In the genomic region with DNA sequence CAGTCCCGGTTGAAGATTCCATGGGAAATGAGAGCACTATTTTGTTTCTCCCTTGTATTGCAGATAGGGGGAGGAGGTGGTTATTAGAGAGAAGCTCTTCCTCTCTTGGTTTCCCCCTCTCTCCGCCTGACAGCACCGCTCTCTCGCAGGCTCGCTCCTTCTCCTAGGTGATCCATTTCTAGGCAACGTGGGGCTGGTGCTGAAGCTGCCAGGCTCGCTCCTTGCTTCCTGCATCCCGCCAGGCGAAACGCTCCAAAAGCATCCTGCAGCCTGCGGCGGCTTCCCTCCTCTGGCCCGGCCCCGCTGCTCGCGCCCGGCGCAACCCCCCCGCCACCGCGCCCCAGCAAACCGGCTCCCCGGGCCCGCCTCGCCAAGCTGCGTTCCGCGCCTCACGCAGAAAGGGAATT, we compare ENCODE assay signal across 10 cellular contexts. TPM values are rescaled to one million over a fixed set of nuclear protein-coding genes. Genes with fewer than 3 reads are reported as not detected.
DNase-seq lines count a peak whose midpoint lies in the region; ATAC-seq and TF ChIP-seq lines count a peak whose summit lies in the region.
"Had no signal": no experiment of that assay in that cellular context is flagged by ENCODE, and none has a peak within 500 bp of the region (broad histone marks: within the 10 kb centered on the region; RNA-seq: fewer than 3 reads in every experiment).

Gene GRID2, plus strand, starts transcription at position 346 of the 407 bp plus-strand sequence.

- TF ChIP-seq CTCF in H9 (conservative IDR thresholded peaks at IDR 0.05) (peak; percentile 39; the same call in 2 of the 3 replicates), SK-N-SH (IDR thresholded peaks at IDR 0.05) (no peak), right atrium auricular region (IDR thresholded peaks at IDR 0.05) (peak in 1 of 2 donors; percentile 47), sigmoid colon (IDR thresholded peaks at IDR 0.05) (no peak)

- POLR2A ChIA-PET in SK-N-SH (lab: Yijun Ruan, JAX): no interaction called here

- H4K5ac ChIP-seq in H9 (ENCODE audit: insufficient read length, low read depth, low read length): no peak within 1 kb of the TSS

- H2BK5ac ChIP-seq in H9 (ENCODE audit: insufficient read length, low read length): no peak within 1 kb of the TSS

- peak within 1 kb of the TSS; percentile 83 to 99 for H3K4me3 Mint-ChIP-seq in H9
- H3K4me3 Mint-ChIP-seq in stimulated activated memory B cell treated with anti-CD40 and anti-IgM and Interleukin-4, amounts not matched to agents 10 μg/mL and 1 μg/mL and 100 μg/mL, for 72 hours: no peak within 1 kb of the TSS

- H2BK15ac ChIP-seq in H9 (ENCODE audit: low read depth, low read length): no peak within 1 kb of the TSS; the same call in 1 of the 2 replicates

- peak within 1 kb of the TSS; percentile 11 for H3K9ac ChIP-seq in H9 (ENCODE audit: extremely low read depth, insufficient read length, low read length)
- H3K9ac ChIP-seq in SK-N-SH: no peak within 1 kb of the TSS

- intact Hi-C loops in sigmoid colon (cut with DNase I): no loop called here

- H3K4me1 ChIP-seq in H9 (ENCODE audit: insufficient read depth, low read length) (peaks cover 4% of the 10 kb centered on the region; the same call in 1 of the 2 replicates), SK-N-SH (ENCODE audit: control insufficient read depth in 1 of 2, insufficient read depth in 2 of 2, low read depth in 1 of 2, low read length in 1 of 2) (peaks cover 0 to 24% of the 10 kb centered on the region in 2 experiments; a peak in 2 of 4 replicates), right atrium auricular region (peaks cover 0 to 24% of the 10 kb centered on the region in 2 donors), sigmoid colon (peaks cover 0 to 30% (median 26%) of the 10 kb centered on the region in 4 donors)

- no peak within 1 kb of the TSS for H2BK20ac ChIP-seq in H9 (ENCODE audit: low read depth, low read length, poor library complexity, severe bottlenecking)

- no CpG with 5 or more reads among the region's 29 CpGs for WGBS in H9 (ENCODE audit: extremely low coverage, insufficient read length, low lambda C conversion rate)
- WGBS in SK-N-SH (ENCODE audit: low lambda C conversion rate): 1% methylated on average over 26 of the region's 29 CpGs
- 2% methylated on average over 29 of the region's 29 CpGs for WGBS in sigmoid colon, 2 donors

- H3K9me3 ChIP-seq in H9 (ENCODE audit: control insufficient read depth, low read depth, low read length) (no peaks in the 10 kb centered on the region), SK-N-SH (no peaks in the 10 kb centered on the region), right atrium auricular region (no peaks in the 10 kb centered on the region), sigmoid colon (no peaks in the 10 kb centered on the region)

- TF ChIP-seq EP300 in SK-N-SH (IDR thresholded peaks at IDR 0.05; ENCODE audit: borderline replicate concordance in 1 of 2, low read depth in 1 of 2, low read length in 1 of 2) (no peak), sigmoid colon (IDR thresholded peaks at IDR 0.05) (no peak)

- H2AFZ ChIP-seq in H9 (ENCODE audit: low read length) (no peak within 1 kb of the TSS), SK-N-SH (ENCODE audit: low read depth) (peak within 1 kb of the TSS; percentile 69; the same call in 1 of the 2 replicates)

- H3K4me3 ChIP-seq in SK-N-SH (ENCODE audit: low read depth in 2 of 2, low read length in 1 of 2): peak within 1 kb of the TSS; percentile 49 to 65
- H3K4me3 ChIP-seq in right atrium auricular region: peak within 1 kb of the TSS; percentile 36 to 51
- peak within 1 kb of the TSS in 3 of 4 donors; percentile 4 to 39 (median 38) for H3K4me3 ChIP-seq in sigmoid colon

- peaks cover 44 to 52% of the 10 kb centered on the region in 2 experiments for H3K4me1 Mint-ChIP-seq in H9
- peaks cover 10% of the 10 kb centered on the region for H3K4me1 Mint-ChIP-seq in stimulated activated memory B cell treated with anti-CD40 and anti-IgM and Interleukin-4, amounts not matched to agents 10 μg/mL and 1 μg/mL and 100 μg/mL, for 72 hours

- H3K4ac ChIP-seq in H9 (ENCODE audit: low read depth, low read length): no peak within 1 kb of the TSS

- CTCF ChIA-PET in SK-N-SH (lab: Yijun Ruan, JAX): no interaction called here

- no peaks in the 10 kb centered on the region; the same call in 1 of the 2 replicates for H3K79me2 ChIP-seq in H9 (ENCODE audit: insufficient read depth, low read length)
- H3K79me2 ChIP-seq in SK-N-SH (ENCODE audit: insufficient read depth): no peaks in the 10 kb centered on the region

- no peaks in the 10 kb centered on the region for H3K79me1 ChIP-seq in H9 (ENCODE audit: insufficient read depth, low read depth, low read length, poor library complexity, severe bottlenecking)

- no peak for ATAC-seq in HG03108 (IDR thresholded peaks at IDR 0.05; ENCODE audit: unreplicated experiment)
- no peak for ATAC-seq in stimulated activated memory B cell treated with anti-CD40 and anti-IgM and Interleukin-4, amounts not matched to agents 10 μg/mL and 1 μg/mL and 100 μg/mL, for 72 hours
- ATAC-seq: stimulated activated naive CD8-positive, alpha-beta T cell treated with anti-CD3 and anti-CD28 coated beads, Interleukin-15, Interleukin-2, amounts not matched to agents 100 U/mL and 50 U/mL, for 24 hours had no signal

- no peak within 1 kb of the TSS for H3K27ac ChIP-seq in H9 (ENCODE audit: insufficient read length, low read depth, low read length)
- H3K27ac ChIP-seq in SK-N-SH (ENCODE audit: low read depth in 2 of 2, low read length in 1 of 2): no peak within 1 kb of the TSS
- no peak within 1 kb of the TSS for H3K27ac ChIP-seq in right atrium auricular region
- H3K27ac ChIP-seq in sigmoid colon: no peak within 1 kb of the TSS

- H3K18ac ChIP-seq in H9 (ENCODE audit: insufficient read length, low read depth, low read length): no peak within 1 kb of the TSS

- H2BK120ac ChIP-seq in H9 (ENCODE audit: low read depth, low read length, poor library complexity, severe bottlenecking): no peak within 1 kb of the TSS

- H3K36me3 ChIP-seq in SK-N-SH (replicated peaks in 1 of 2; ENCODE audit: control insufficient read depth in 1 of 2, insufficient read depth in 2 of 2, low read length in 1 of 2) (no peaks in the 10 kb centered on the region), right atrium auricular region (no peaks in the 10 kb centered on the region), sigmoid colon (no peaks in the 10 kb centered on the region)

- H3K56ac ChIP-seq in H9 (ENCODE audit: insufficient read length, low read depth, low read length): no peak within 1 kb of the TSS

- no peak within 1 kb of the TSS for H4K8ac ChIP-seq in H9 (replicated peaks; ENCODE audit: insufficient read length, low read depth, low read length)

- H3K27me3 ChIP-seq in H9 (ENCODE audit: insufficient read depth, low read length) (no peaks in the 10 kb centered on the region), SK-N-SH (ENCODE audit: insufficient read depth) (peaks cover 24% of the 10 kb centered on the region), right atrium auricular region (no peaks in the 10 kb centered on the region), sigmoid colon (peaks cover 27 to 81% (median 31%) of the 10 kb centered on the region in 3 donors)

- TF ChIP-seq RAD21 in SK-N-SH (IDR thresholded peaks at IDR 0.05; ENCODE audit: low read length): no peak

- H3K9me2 ChIP-seq in SK-N-SH: no peaks in the 10 kb centered on the region

- H2BK12ac ChIP-seq in H9 (ENCODE audit: insufficient read length, low read depth, low read length): no peak within 1 kb of the TSS

- H3K4me2 ChIP-seq in H9 (ENCODE audit: insufficient read depth, insufficient read length, low read length) (peak within 1 kb of the TSS; percentile 82), SK-N-SH (peak within 1 kb of the TSS; percentile 94)

- no peak within 1 kb of the TSS for H2AK5ac ChIP-seq in H9 (ENCODE audit: insufficient read length, low read length)

- H3K14ac ChIP-seq in H9 (ENCODE audit: insufficient read depth, low read length): peak within 1 kb of the TSS; percentile 50; the same call in 1 of the 2 replicates

- H4K91ac ChIP-seq in H9 (ENCODE audit: insufficient read length, low read depth, low read length): no peak within 1 kb of the TSS

- no peaks in the 10 kb centered on the region for H3K36me3 Mint-ChIP-seq in H9 (ENCODE audit: insufficient read depth in 1 of 3, low read depth in 3 of 3)
- no peaks in the 10 kb centered on the region for H3K36me3 Mint-ChIP-seq in stimulated activated memory B cell treated with anti-CD40 and anti-IgM and Interleukin-4, amounts not matched to agents 10 μg/mL and 1 μg/mL and 100 μg/mL, for 72 hours

- no peaks in the 10 kb centered on the region for H3K9me3 Mint-ChIP-seq in H9
- H3K9me3 Mint-ChIP-seq in stimulated activated memory B cell treated with anti-CD40 and anti-IgM and Interleukin-4, amounts not matched to agents 10 μg/mL and 1 μg/mL and 100 μg/mL, for 72 hours: no peaks in the 10 kb centered on the region

- no peaks in the 10 kb centered on the region for H4K20me1 ChIP-seq in H9 (ENCODE audit: control insufficient read depth, insufficient read depth, insufficient read length)
- no peaks in the 10 kb centered on the region for H4K20me1 ChIP-seq in SK-N-SH (ENCODE audit: insufficient read depth)

- no peak for TF ChIP-seq POLR2A in sigmoid colon (IDR thresholded peaks at IDR 0.05)

- H3T11ph ChIP-seq in H9 (ENCODE audit: low read length): no peak within 1 kb of the TSS

- peak within 1 kb of the TSS; percentile 90 to 96 (median 94) for H3K27ac Mint-ChIP-seq in H9
- no peak within 1 kb of the TSS for H3K27ac Mint-ChIP-seq in stimulated activated memory B cell treated with anti-CD40 and anti-IgM and Interleukin-4, amounts not matched to agents 10 μg/mL and 1 μg/mL and 100 μg/mL, for 72 hours

- peaks cover 7% of the 10 kb centered on the region for H3F3A ChIP-seq in SK-N-SH (replicated peaks; ENCODE audit: insufficient read depth)

- no peak within 1 kb of the TSS for H3K23ac ChIP-seq in H9 (ENCODE audit: insufficient read length, low read depth, low read length)

- H3K23me2 ChIP-seq in H9 (ENCODE audit: insufficient read length, low read depth, low read length, poor library complexity, severe bottlenecking): peaks cover 24% of the 10 kb centered on the region

- H3K27me3 Mint-ChIP-seq in H9 (ENCODE audit: low read depth): no peaks in the 10 kb centered on the region
- H3K27me3 Mint-ChIP-seq in stimulated activated memory B cell treated with anti-CD40 and anti-IgM and Interleukin-4, amounts not matched to agents 10 μg/mL and 1 μg/mL and 100 μg/mL, for 72 hours: peaks cover 39% of the 10 kb centered on the region

- peak; percentile 78 for DNase-seq in H9
- DNase-seq in SK-N-SH: peak; percentile 73
- no peak for DNase-seq in right atrium auricular region (ENCODE audit: low spot score)
- no peak for DNase-seq in sigmoid colon
- DNase-seq in stimulated activated CD4-positive, alpha-beta T cell treated with anti-CD3 and anti-CD28 coated beads, Interleukin-4, amount 100 ng/mL, for 4 hours: no peak
- no peak for DNase-seq in LoVo (ENCODE audit: low spot score)
- DNase-seq: stimulated activated naive CD8-positive, alpha-beta T cell treated with anti-CD3 and anti-CD28 coated beads, Interleukin-15, Interleukin-2, amounts not matched to agents 100 U/mL and 50 U/mL, for 24 hours had no signal

RNA-seq across cellular contexts. Expression of gene GRID2, which starts in this region (rescaled TPM):
- total RNA-seq in H9 (2021) (19.4 and 21.8 TPM in 2 replicates), right atrium auricular region (under 1 TPM in 1 of 2 donors, not detected in 1; 0.16 TPM), sigmoid colon (1 to 10 TPM in 1 of 4 donors, under 1 TPM in 3; 0.16 to 1.9 (median 0.32) TPM)
- polyA plus RNA-seq in SK-N-SH (2012; rRNA removed) (0.08 TPM in 1 of 2 replicates, not detected in the other), sigmoid colon (under 1 TPM in 1 of 3 donors, not detected in 2; 0.04 TPM)
- polyA plus RNA-seq in SK-N-SH (2012; cell fraction: cytosol; rRNA removed): 0.01 TPM in 1 of 2 replicates, not detected in the other
- 0.02 TPM in 1 of 2 replicates, not detected in the other for polyA plus RNA-seq in SK-N-SH (2012; cell fraction: nucleus; rRNA removed)
- total RNA-seq: bronchial epithelial cell had no signal

Comparison
In these comparisons a context has a peak if more than half of its experiments do, and no peak if none do; other contexts are left out.
1. Peak in DNase-seq, H3K4me3 ChIP-seq and H3K4me2 ChIP-seq in SK-N-SH; RNA of the gene not detected or under 1 TPM.